In genomic region chr19:49469828-49470614, GRCh38 we compare ENCODE assay signal across 8 cellular contexts.
DNase-seq lines count a peak whose midpoint lies in the region; ATAC-seq and TF ChIP-seq lines count a peak whose summit lies in the region.

No MANE protein-coding gene starts in this region.

- DNase-seq in T-helper 22 cell (ENCODE audit: low read depth) (peak; percentile 76), hippocampal formation (lab: John Stamatoyannopoulos, UW) (no peak), OCI-M1 (lab: John Stamatoyannopoulos, UW) (no peak), NCI-H748 treated with DMSO at 0.1 percent for 48 hours (lab: John Stamatoyannopoulos, UW) (no peak)
- DNase-seq in central memory CD4-positive, alpha-beta T cell = peak; percentile 89
- DNase-seq in stimulated activated CD8-positive, alpha-beta memory T cell treated with anti-CD3 and anti-CD28 coated beads, Interleukin-15, amount 100 ng/mL, for 48 hours (ENCODE audit: low read depth in 2 of 2) = peak; percentile 86 to 93

- ATAC-seq in HG02571 (IDR thresholded peaks at IDR 0.05; ENCODE audit: unreplicated experiment) = peak; percentile 41

- TF ChIP-seq CTCF in GM12874 (IDR thresholded peaks at IDR 0.05; ENCODE audit: insufficient read depth, low read depth, low read length) = peak; percentile 87

Comparison
In these comparisons a context has a peak if more than half of its experiments do, and no peak if none do; other contexts are left out.
1. DNase-seq: peak in T-helper 22 cell (single experiment), central memory CD4-positive, alpha-beta T cell (single experiment) and stimulated activated CD8-positive, alpha-beta memory T cell treated with anti-CD3 and anti-CD28 coated beads, Interleukin-15, amount 100 ng/mL, for 48 hours (2 of 2); none in hippocampal formation (0 of 2), OCI-M1 (single experiment) and NCI-H748 treated with DMSO at 0.1 percent for 48 hours (single experiment).